21 cellular contexts compared by ENCODE assay signal in the genomic region with DNA sequence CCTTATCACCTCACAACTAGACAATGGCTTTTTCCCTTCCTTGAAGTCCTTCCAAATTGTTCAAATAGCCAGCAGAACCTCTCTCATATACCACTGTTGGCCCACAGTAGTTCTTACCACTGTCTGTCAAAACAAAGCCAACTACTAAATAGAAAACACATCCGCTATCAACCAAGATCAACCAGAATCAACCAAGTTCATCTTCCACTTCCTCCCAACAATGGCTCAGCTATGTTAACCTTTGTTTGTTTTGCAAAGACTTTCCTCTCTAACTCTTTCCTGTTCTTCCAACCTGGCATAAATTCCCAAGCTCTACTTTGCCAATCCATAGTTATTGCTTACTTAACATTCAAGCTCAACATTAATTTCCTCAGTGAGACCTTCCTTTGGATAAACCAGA. TPM values are rescaled to one million over a fixed set of nuclear protein-coding genes. Genes with fewer than 3 reads are reported as not detected.
DNase-seq lines count a peak whose midpoint lies in the region; ATAC-seq, FAIRE-seq and TF ChIP-seq lines count a peak whose summit lies in the region.
"Had no signal": no experiment of that assay in that cellular context is flagged by ENCODE, and none has a peak within 500 bp of the region (broad histone marks: within the 10 kb centered on the region; RNA-seq: fewer than 3 reads in every experiment).

No MANE protein-coding gene starts in this region.

- BruUV-seq in HepG2 (replicated peaks; lab: Mats Ljungman, UMichigan) = no TSS peak

- WGBS in HepG2 (ENCODE audit: low lambda C conversion rate) = 100% methylated on average over 1 of the region's 1 CpG
- 92% methylated on average over 1 of the region's 1 CpG for WGBS in right lobe of liver (ENCODE audit: insufficient coverage, low coverage, low lambda C conversion rate, missing lambda C conversion rate)
- 94 to 100% methylated on average over 1 of the region's 1 CpG for WGBS in endodermal cell (ENCODE audit: insufficient coverage in 1 of 2, insufficient read length in 1 of 2), 2 experiments

- in situ Hi-C loops in HepG2 (cut with HindIII; ENCODE audit: extremely low pct_ligation_motif_present, low pct_unique_long_range_greater_than_20kb) = no loop called here
- in situ Hi-C loops in GM13977 (cut with MboI; ENCODE audit: low pct_unique_long_range_greater_than_20kb, low sequenced_read_pairs, unreplicated experiment) = no loop called here

- ATAC-seq in HepG2 = peak; percentile 36; the same call in 2 of the 3 replicates
- no peak for ATAC-seq in right lobe of liver

- H3K9me3 ChIP-seq in HepG2 (ENCODE audit: low read length) = no peaks in the 10 kb centered on the region
- no peaks in the 10 kb centered on the region for H3K9me3 ChIP-seq in right lobe of liver
- peaks cover 1% of the 10 kb centered on the region for H3K9me3 ChIP-seq in endodermal cell (ENCODE audit: control insufficient read depth, low read length)

- peaks cover 61% of the 10 kb centered on the region for H3K4me1 Mint-ChIP-seq in activated T-helper 1 cell treated with anti-CD3 and anti-CD28 coated beads, Interleukin-12 subunit alpha, Interleukin-12 subunit beta, Interleukin-2, Interleukin-4 antibody, amounts not matched to agents 30 ng/mL and 10 ng/mL and 1 ng/mL, durations not matched to agents 14 hours and 24 hours and 36 hours (ENCODE audit: low read depth)
- H3K4me1 Mint-ChIP-seq in endodermal cell = peaks cover 23% of the 10 kb centered on the region
- H3K4me1 Mint-ChIP-seq in progenitor cell of endocrine pancreas (ENCODE audit: low read depth) = peaks cover 44% of the 10 kb centered on the region

- peaks cover 79% of the 10 kb centered on the region for H3K4me1 ChIP-seq in HepG2 (ENCODE audit: insufficient read depth, low read length)
- peaks cover 0 to 77% (median 19%) of the 10 kb centered on the region in 4 donors for H3K4me1 ChIP-seq in right lobe of liver
- peaks cover 11% of the 10 kb centered on the region for H3K4me1 ChIP-seq in endodermal cell (ENCODE audit: control insufficient read depth, insufficient read depth, low read length)

- H3K36me3 ChIP-seq in HepG2 (replicated peaks in 1 of 2; ENCODE audit: control insufficient read depth in 1 of 2, insufficient read depth in 2 of 2, low read length in 2 of 2) = peaks cover 11 to 42% of the 10 kb centered on the region in 2 experiments
- peaks cover 0 to 15% (median 0%) of the 10 kb centered on the region in 4 donors for H3K36me3 ChIP-seq in right lobe of liver
- H3K36me3 ChIP-seq in endodermal cell (ENCODE audit: control insufficient read depth, insufficient read depth, low read length) = peaks cover 21% of the 10 kb centered on the region

- H3K27ac ChIP-seq in HepG2 (ENCODE audit: extremely low read length, insufficient read depth, low read length) (no peak overlapping the region), right lobe of liver (no peak overlapping the region), endodermal cell (ENCODE audit: low read depth, low read length) (no peak overlapping the region)
- H3K27ac ChIP-seq: PC-9, RWPE1 had no signal

- POLR2A ChIA-PET in HepG2 (lab: Yijun Ruan, JAX) = interaction anchor here (1.3 to 1.5 kb wide), 2 partner anchors 10 to 22 kb away, joined by 4 read pairs; no protein-coding TSS in a partner anchor

- no peak for TF ChIP-seq RAD21 in HepG2 (CRISPR knock-in tag; IDR thresholded peaks at IDR 0.05)

- no peak for TF ChIP-seq CTCF in HepG2 (CRISPR knock-in tag; IDR thresholded peaks at IDR 0.05)
- no peak for TF ChIP-seq CTCF in right lobe of liver (IDR thresholded peaks at IDR 0.05)
- TF ChIP-seq CTCF in endodermal cell (conservative IDR thresholded peaks at IDR 0.05) = no peak
- TF ChIP-seq CTCF in progenitor cell of endocrine pancreas (IDR thresholded peaks at IDR 0.05; ENCODE audit: unreplicated experiment) = no peak
- TF ChIP-seq CTCF in GM13977 (IDR thresholded peaks at IDR 0.05; ENCODE audit: extremely low read depth, insufficient read depth, missing control alignments) = no peak

- H4K20me1 ChIP-seq in HepG2 (ENCODE audit: insufficient read depth, low read length) = peaks cover 95% of the 10 kb centered on the region

- H3K4me3 ChIP-seq in HepG2 (replicated peaks in 1 of 3; ENCODE audit: insufficient read depth in 1 of 3, low read depth in 2 of 3, low read length in 3 of 3) = no peak overlapping the region
- no peak overlapping the region for H3K4me3 ChIP-seq in right lobe of liver
- peak overlapping the region; percentile 35 for H3K4me3 ChIP-seq in endodermal cell (ENCODE audit: low read length)
- H3K4me3 ChIP-seq: PC-9 had no signal

- peak overlapping the region; percentile 38 for H3K4me2 ChIP-seq in HepG2 (ENCODE audit: low read depth, low read length)
- H3K4me2 ChIP-seq: PC-9 had no signal

- no peak for FAIRE-seq in HepG2 (lab: Jason Lieb, UNC)
- FAIRE-seq: A204.1, HTR-8/SVneo had no signal

- no peaks in the 10 kb centered on the region for H3K27me3 ChIP-seq in HepG2 (ENCODE audit: control insufficient read depth in 1 of 2, insufficient read depth in 2 of 2, low read length in 2 of 2)
- H3K27me3 ChIP-seq in right lobe of liver = no peaks in the 10 kb centered on the region
- H3K27me3 ChIP-seq in endodermal cell (ENCODE audit: control insufficient read depth, insufficient read depth, low read length, poor library complexity, severe bottlenecking) = no peaks in the 10 kb centered on the region

- TF ChIP-seq EP300 in HepG2 (IDR thresholded peaks at IDR 0.05; ENCODE audit: low read depth in 2 of 2, low read length in 2 of 2) = no peak
- TF ChIP-seq EP300 in HepG2 (CRISPR knock-in tag; IDR thresholded peaks at IDR 0.05; ENCODE audit: borderline replicate concordance) = no peak

- H3K9me3 Mint-ChIP-seq in activated T-helper 1 cell treated with anti-CD3 and anti-CD28 coated beads, Interleukin-12 subunit alpha, Interleukin-12 subunit beta, Interleukin-2, Interleukin-4 antibody, amounts not matched to agents 30 ng/mL and 10 ng/mL and 1 ng/mL, durations not matched to agents 14 hours and 24 hours and 36 hours = peaks cover 5% of the 10 kb centered on the region
- H3K9me3 Mint-ChIP-seq in endodermal cell (peaks cover 1% of the 10 kb centered on the region), progenitor cell of endocrine pancreas (ENCODE audit: low read depth) (peaks cover 1% of the 10 kb centered on the region)
- H3K9me3 Mint-ChIP-seq: H9 had no signal

- DNase-seq in HepG2 (ENCODE audit: low spot score) (peak; percentile 48), right lobe of liver (no peak), endodermal cell (no peak), progenitor cell of endocrine pancreas (ENCODE audit: low spot score, unreplicated experiment) (no peak), NCI-H2107 (lab: John Stamatoyannopoulos, UW) (no peak), GM13977 (ENCODE audit: low spot score) (no peak), AG08396 (ENCODE audit: low spot score) (no peak)
- DNase-seq in activated T-helper 1 cell treated with anti-CD3 and anti-CD28 coated beads, Interleukin-12 subunit alpha, Interleukin-12 subunit beta, Interleukin-2, Interleukin-4 antibody, amounts not matched to agents 30 ng/mL and 10 ng/mL and 1 ng/mL, durations not matched to agents 14 hours and 24 hours and 36 hours (ENCODE audit: low spot score) = no peak
- DNase-seq: Calu3; CD4-positive, alpha-beta T cell; EL; H9; NCI-H1105 treated with DMSO at 0.1 percent for 48 hours; NCI-H1694 treated with DMSO at 0.1 percent for 48 hours; NCI-H226; NCI-H524; PC-9; SIG-M5 had no signal

- no peak overlapping the region for H3K9ac ChIP-seq in HepG2 (ENCODE audit: insufficient read depth, low read depth, low read length)
- H3K9ac ChIP-seq in endodermal cell (ENCODE audit: extremely low read depth, low read length, poor library complexity, severe bottlenecking) = no peak overlapping the region

- no peak overlapping the region for H2AFZ ChIP-seq in HepG2 (ENCODE audit: low read length)
- H2AFZ ChIP-seq: PC-9 had no signal

- TF ChIP-seq POLR2A in HepG2 (IDR thresholded peaks at IDR 0.05; ENCODE audit: insufficient read depth in 1 of 2, low read depth in 2 of 2, low read length in 2 of 2) (no peak; a peak in 1 of 4 replicates), right lobe of liver (IDR thresholded peaks at IDR 0.05) (no peak)

- peak overlapping the region; percentile 8 for H3K27ac Mint-ChIP-seq in activated T-helper 1 cell treated with anti-CD3 and anti-CD28 coated beads, Interleukin-12 subunit alpha, Interleukin-12 subunit beta, Interleukin-2, Interleukin-4 antibody, amounts not matched to agents 30 ng/mL and 10 ng/mL and 1 ng/mL, durations not matched to agents 14 hours and 24 hours and 36 hours
- no peak overlapping the region for H3K27ac Mint-ChIP-seq in endodermal cell
- H3K27ac Mint-ChIP-seq in progenitor cell of endocrine pancreas = peak overlapping the region; percentile 18
- H3K27ac Mint-ChIP-seq: CD4-positive, alpha-beta T cell; H9 had no signal

- CTCF ChIA-PET in HepG2 (lab: Yijun Ruan, JAX; ENCODE audit: low intra/inter-chr PET ratio, low total read pairs) = no interaction called here

- no peak overlapping the region for H3K4me3 Mint-ChIP-seq in activated T-helper 1 cell treated with anti-CD3 and anti-CD28 coated beads, Interleukin-12 subunit alpha, Interleukin-12 subunit beta, Interleukin-2, Interleukin-4 antibody, amounts not matched to agents 30 ng/mL and 10 ng/mL and 1 ng/mL, durations not matched to agents 14 hours and 24 hours and 36 hours
- H3K4me3 Mint-ChIP-seq in endodermal cell (no peak overlapping the region), progenitor cell of endocrine pancreas (ENCODE audit: low read depth) (no peak overlapping the region)
- H3K4me3 Mint-ChIP-seq: CD4-positive, alpha-beta T cell; H9 had no signal

- intact Hi-C loops in HepG2 (cut with micrococcal nuclease; ENCODE audit: unreplicated experiment) (no loop called here), right lobe of liver (cut with DNase I) (no loop called here)
- intact Hi-C loops in activated T-helper 1 cell treated with anti-CD3 and anti-CD28 coated beads, Interleukin-12 subunit alpha, Interleukin-12 subunit beta, Interleukin-2, Interleukin-4 antibody, amounts not matched to agents 30 ng/mL and 10 ng/mL and 1 ng/mL, durations not matched to agents 14 hours and 24 hours and 36 hours (cut with micrococcal nuclease) = no loop called here

- peaks cover 25% of the 10 kb centered on the region for H3K36me3 Mint-ChIP-seq in activated T-helper 1 cell treated with anti-CD3 and anti-CD28 coated beads, Interleukin-12 subunit alpha, Interleukin-12 subunit beta, Interleukin-2, Interleukin-4 antibody, amounts not matched to agents 30 ng/mL and 10 ng/mL and 1 ng/mL, durations not matched to agents 14 hours and 24 hours and 36 hours (ENCODE audit: low read depth)
- H3K36me3 Mint-ChIP-seq in endodermal cell (ENCODE audit: low read depth) (peaks cover 2% of the 10 kb centered on the region), progenitor cell of endocrine pancreas (ENCODE audit: insufficient read depth) (peaks cover 21% of the 10 kb centered on the region)

- peaks cover 98% of the 10 kb centered on the region for H3K79me2 ChIP-seq in HepG2 (ENCODE audit: insufficient read depth, low read length)

- no peaks in the 10 kb centered on the region for H3K27me3 Mint-ChIP-seq in activated T-helper 1 cell treated with anti-CD3 and anti-CD28 coated beads, Interleukin-12 subunit alpha, Interleukin-12 subunit beta, Interleukin-2, Interleukin-4 antibody, amounts not matched to agents 30 ng/mL and 10 ng/mL and 1 ng/mL, durations not matched to agents 14 hours and 24 hours and 36 hours (ENCODE audit: insufficient read depth)
- no peaks in the 10 kb centered on the region for H3K27me3 Mint-ChIP-seq in endodermal cell (ENCODE audit: insufficient read depth)
- H3K27me3 Mint-ChIP-seq in progenitor cell of endocrine pancreas = no peaks in the 10 kb centered on the region
- H3K27me3 Mint-ChIP-seq: CD4-positive, alpha-beta T cell had no signal

RNA-seq across cellular contexts. Expression of gene ELL2, which starts 15.2 kb away (rescaled TPM):
- total RNA-seq in HepG2 (2016; rRNA removed; fragmentation: Illumina TruSeq; extraction: Trizol) (64.5 and 78.9 TPM in 2 replicates), right lobe of liver (10 to 100 TPM; 74.3 to 96.4 (median 84.5) TPM), endodermal cell (10 to 100 TPM; 28.6 to 44.1 TPM), progenitor cell of endocrine pancreas (124 and 145 TPM in 2 replicates)
- total RNA-seq in HepG2 (2016; cell fraction: cytosol; rRNA removed; fragmentation: Illumina TruSeq; extraction: Trizol; ENCODE audit: low read depth) = 19.2 and 20.4 TPM in 2 replicates
- 69.3 and 74.8 TPM in 2 replicates for total RNA-seq in HepG2 (2016; cell fraction: insoluble cytoplasmic fraction; rRNA removed; fragmentation: Illumina TruSeq; extraction: Trizol)
- total RNA-seq in HepG2 (2016; cell fraction: membrane; rRNA removed; fragmentation: Illumina TruSeq; extraction: Trizol) = 73.2 and 75.4 TPM in 2 replicates
- total RNA-seq in HepG2 (2016; cell fraction: nucleus; rRNA removed; fragmentation: Illumina TruSeq; extraction: Trizol) = 121 and 123 TPM in 2 replicates
- 75.7 and 97.1 TPM in 2 replicates for polyA plus RNA-seq in HepG2 (2011; rRNA removed)
- polyA plus RNA-seq in HepG2 (2011; cell fraction: cytosol; rRNA removed) = 40.8 and 54.3 TPM in 2 replicates
- 68.9 and 74.9 TPM in 2 replicates for polyA plus RNA-seq in HepG2 (2011; cell fraction: nucleus; rRNA removed)
- polyA plus RNA-seq in HepG2 (2012) = 87.7 and 101 TPM in 2 replicates
- 13.4 and 15.1 TPM in 2 replicates for polyA plus RNA-seq in HepG2 (2016; cell fraction: cytosol; fragmentation: Illumina TruSeq; extraction: Trizol; ENCODE audit: low read depth)
- polyA plus RNA-seq in HepG2 (2016; cell fraction: insoluble cytoplasmic fraction; fragmentation: Illumina TruSeq; extraction: Trizol; ENCODE audit: low read depth) = 81.1 and 83.2 TPM in 2 replicates
- polyA plus RNA-seq in HepG2 (2016; cell fraction: membrane; fragmentation: Illumina TruSeq; extraction: Trizol; ENCODE audit: low read depth) = 49.0 and 50.1 TPM in 2 replicates
- polyA plus RNA-seq in HepG2 (2016; cell fraction: nucleus; fragmentation: Illumina TruSeq; extraction: Trizol; ENCODE audit: insufficient read depth, low read depth) = 115 and 124 TPM in 2 replicates
- polyA minus RNA-seq in HepG2 (2011; rRNA and poly(A)+ RNA removed; ENCODE audit: low replicate concordance) = 37.6 and 93.4 TPM in 2 replicates
- 82.9 and 96.7 TPM in 2 replicates for polyA minus RNA-seq in HepG2 (2011; cell fraction: cytosol; rRNA and poly(A)+ RNA removed)
- 685 and 799 TPM in 2 replicates for polyA minus RNA-seq in HepG2 (2011; cell fraction: nucleus; rRNA and poly(A)+ RNA removed)
- total RNA-seq in activated T-helper 1 cell treated with anti-CD3 and anti-CD28 coated beads, Interleukin-12 subunit alpha, Interleukin-12 subunit beta, Interleukin-2, Interleukin-4 antibody, amounts not matched to agents 30 ng/mL and 10 ng/mL and 1 ng/mL, durations not matched to agents 14 hours and 24 hours and 36 hours = 93.9 and 97.6 TPM in 2 replicates
- polyA plus RNA-seq in endodermal cell (2013, experiment 1 of 2) = 16.7 TPM
- polyA plus RNA-seq in endodermal cell (2013, experiment 2 of 2) = 17.0 TPM
